8 cellular contexts compared by ENCODE assay signal in genomic region chr12:20220339-20220738, GRCh38.
DNase-seq lines count a peak whose midpoint lies in the region; ATAC-seq and TF ChIP-seq lines count a peak whose summit lies in the region.

No MANE protein-coding gene starts in this region.

- no peak overlapping the region for H3K4me3 Mint-ChIP-seq in glutamatergic neuron (ENCODE audit: unreplicated experiment)

- DNase-seq in ELF-1 (ENCODE audit: low read depth, low spot score) = peak; percentile 40
- peak; percentile 25 for DNase-seq in MM.1S
- DNase-seq in T47D (ENCODE audit: low read depth in 1 of 2, low spot score in 1 of 2) = peak; percentile 3 to 57
- peak; percentile 86 for DNase-seq in mesendoderm
- no peak for DNase-seq in glutamatergic neuron
- DNase-seq in neuronal stem cell (ENCODE audit: low spot score) = no peak

- H3K4me1 ChIP-seq in MM.1S (ENCODE audit: low read length) (no peaks in the 10 kb centered on the region), mesendoderm (ENCODE audit: control insufficient read depth, low read depth, low read length) (no peaks in the 10 kb centered on the region), neuronal stem cell (ENCODE audit: control insufficient read depth in 2 of 2, insufficient read depth in 1 of 2, low read depth in 1 of 2, low read length in 2 of 2) (no peaks in the 10 kb centered on the region)

- no peaks in the 10 kb centered on the region for H3K79me2 ChIP-seq in MM.1S (ENCODE audit: low read length)
- H3K79me2 ChIP-seq in mesendoderm (ENCODE audit: control insufficient read depth, insufficient read depth, low read length) = no peaks in the 10 kb centered on the region

- H3K79me1 ChIP-seq in mesendoderm (ENCODE audit: low read length) (no peaks in the 10 kb centered on the region), neuronal stem cell (ENCODE audit: low read depth, low read length) (no peaks in the 10 kb centered on the region)

- H4K20me1 ChIP-seq in MM.1S (ENCODE audit: insufficient read depth, low read length) = no peaks in the 10 kb centered on the region

- H2BK15ac ChIP-seq in mesendoderm (replicated peaks; ENCODE audit: low read depth) = no peak overlapping the region
- no peak overlapping the region for H2BK15ac ChIP-seq in neuronal stem cell (ENCODE audit: low read length)

- H3F3A ChIP-seq in MM.1S (ENCODE audit: insufficient read depth, low read length) = no peaks in the 10 kb centered on the region

- H2AK5ac ChIP-seq in mesendoderm (ENCODE audit: low read length) = no peak overlapping the region
- no peak overlapping the region for H2AK5ac ChIP-seq in neuronal stem cell (ENCODE audit: low read depth, low read length)

- no peaks in the 10 kb centered on the region for H3K27me3 Mint-ChIP-seq in glutamatergic neuron (ENCODE audit: unreplicated experiment)

- H2AFZ ChIP-seq in MM.1S (ENCODE audit: low read length) (no peak overlapping the region), neuronal stem cell (ENCODE audit: low read length) (no peak overlapping the region)

- H3K4me2 ChIP-seq in MM.1S (ENCODE audit: low read depth, low read length) = no peak overlapping the region
- H3K4me2 ChIP-seq in mesendoderm (ENCODE audit: low read length) = no peak overlapping the region
- H3K4me2 ChIP-seq in neuronal stem cell (ENCODE audit: insufficient read depth, low read length, poor library complexity, severe bottlenecking) = no peak overlapping the region

- no peak overlapping the region for H4K91ac ChIP-seq in neuronal stem cell (ENCODE audit: low read depth, low read length, poor library complexity)

- no peaks in the 10 kb centered on the region for H3K9me2 ChIP-seq in MM.1S (replicated peaks; ENCODE audit: insufficient read depth, low read length)

- H3K9me3 ChIP-seq in MM.1S (replicated peaks; ENCODE audit: insufficient read depth, low read length) = no peaks in the 10 kb centered on the region
- peaks cover 2 to 10% of the 10 kb centered on the region in 2 donors for H3K9me3 ChIP-seq in neuronal stem cell (replicated peaks in 1 of 2; ENCODE audit: control insufficient read depth in 2 of 2, insufficient read depth in 1 of 2, low read depth in 1 of 2, low read length in 2 of 2)

- no peak overlapping the region for H3K23ac ChIP-seq in mesendoderm (ENCODE audit: low read length)
- H3K23ac ChIP-seq in neuronal stem cell (ENCODE audit: low read depth, low read length, poor library complexity) = no peak overlapping the region

- no peak overlapping the region for H3K4me3 ChIP-seq in MM.1S (ENCODE audit: low read length)
- H3K4me3 ChIP-seq in mesendoderm (ENCODE audit: low read length) = no peak overlapping the region
- no peak overlapping the region for H3K4me3 ChIP-seq in neuronal stem cell (ENCODE audit: low read length in 2 of 2)

- no peak overlapping the region for H4K8ac ChIP-seq in mesendoderm (ENCODE audit: low read depth, low read length)
- H4K8ac ChIP-seq in neuronal stem cell (ENCODE audit: low read depth, low read length) = no peak overlapping the region

- no peak overlapping the region for H3K4ac ChIP-seq in mesendoderm (ENCODE audit: low read depth, low read length)
- H3K4ac ChIP-seq in neuronal stem cell (ENCODE audit: low read length) = no peak overlapping the region

- no peak overlapping the region for H3K27ac Mint-ChIP-seq in glutamatergic neuron (ENCODE audit: unreplicated experiment)

- H3K18ac ChIP-seq in mesendoderm (ENCODE audit: low read length) (no peak overlapping the region), neuronal stem cell (ENCODE audit: low read length) (no peak overlapping the region)

- H3K14ac ChIP-seq in neuronal stem cell (ENCODE audit: low read length) = no peak overlapping the region

- in situ Hi-C loops in T47D (cut with HindIII; ENCODE audit: low pct_unique_long_range_greater_than_20kb, low sequenced_read_pairs) = no loop called here

- TF ChIP-seq CTCF in MM.1S (IDR thresholded peaks at IDR 0.05; ENCODE audit: low read length) (peak; percentile 38), glutamatergic neuron (IDR thresholded peaks at IDR 0.05; ENCODE audit: partially characterized antibody, unreplicated experiment) (no peak)

- no peak overlapping the region for H2BK5ac ChIP-seq in mesendoderm (ENCODE audit: low read length)
- no peak overlapping the region for H2BK5ac ChIP-seq in neuronal stem cell (ENCODE audit: low read length)

- H3K27ac ChIP-seq in MM.1S (ENCODE audit: low read length) (no peak overlapping the region), mesendoderm (ENCODE audit: low read depth, low read length) (no peak overlapping the region), neuronal stem cell (replicated peaks; ENCODE audit: low read length) (no peak overlapping the region)

- H2BK12ac ChIP-seq in neuronal stem cell (ENCODE audit: low read length) = no peak overlapping the region

- H3K36me3 Mint-ChIP-seq in glutamatergic neuron (ENCODE audit: unreplicated experiment) = no peaks in the 10 kb centered on the region

- H3K56ac ChIP-seq in mesendoderm (ENCODE audit: low read length) = no peak overlapping the region

- no peaks in the 10 kb centered on the region for H3K4me1 Mint-ChIP-seq in glutamatergic neuron (ENCODE audit: low read depth, unreplicated experiment)

- H2BK120ac ChIP-seq in mesendoderm (ENCODE audit: low read depth, low read length) (no peak overlapping the region), neuronal stem cell (ENCODE audit: low read depth, low read length) (no peak overlapping the region)

- H3K9me3 Mint-ChIP-seq in glutamatergic neuron (ENCODE audit: unreplicated experiment) = no peaks in the 10 kb centered on the region

- WGBS in mesendoderm (ENCODE audit: extremely low coverage, insufficient coverage, low lambda C conversion rate) = no CpG with 5 or more reads among the region's 1 CpG
- no CpG with 5 or more reads among the region's 1 CpG for WGBS in neuronal stem cell (ENCODE audit: extremely low coverage in 2 of 2, insufficient read length in 2 of 2, insufficient replicate concordance in 1 of 2), 2 donors

- no peak overlapping the region for H3K9ac ChIP-seq in MM.1S (ENCODE audit: low read length)
- no peak overlapping the region for H3K9ac ChIP-seq in mesendoderm (ENCODE audit: low read length)
- H3K9ac ChIP-seq in neuronal stem cell (ENCODE audit: low read depth, low read length, poor library complexity) = no peak overlapping the region

- H3K36me3 ChIP-seq in MM.1S (replicated peaks; ENCODE audit: insufficient read depth, low read length) = no peaks in the 10 kb centered on the region
- H3K36me3 ChIP-seq in mesendoderm (ENCODE audit: control insufficient read depth, insufficient read depth, low read length) = no peaks in the 10 kb centered on the region
- H3K36me3 ChIP-seq in neuronal stem cell (replicated peaks in 1 of 2; ENCODE audit: control insufficient read depth in 2 of 2, insufficient read depth in 2 of 2, low read length in 2 of 2) = no peaks in the 10 kb centered on the region

- ATAC-seq in GM21723 (IDR thresholded peaks at IDR 0.05; ENCODE audit: unreplicated experiment) (no peak), HG02981 (IDR thresholded peaks at IDR 0.05; ENCODE audit: unreplicated experiment) (no peak)

- H4K5ac ChIP-seq in mesendoderm (ENCODE audit: low read length) = no peak overlapping the region

- H3K27me3 ChIP-seq in MM.1S (replicated peaks; ENCODE audit: insufficient read depth, low read length) = no peaks in the 10 kb centered on the region
- no peaks in the 10 kb centered on the region for H3K27me3 ChIP-seq in mesendoderm (ENCODE audit: insufficient read depth, low read length, poor library complexity)
- H3K27me3 ChIP-seq in neuronal stem cell (ENCODE audit: control insufficient read depth in 3 of 3, insufficient read depth in 3 of 3, low read depth in 1 of 3, low read length in 3 of 3) = no peaks in the 10 kb centered on the region

Comparison
In these comparisons a context has a peak if more than half of its experiments do, and no peak if none do; other contexts are left out.
1. DNase-seq: peak in ELF-1 (single experiment), MM.1S (single experiment), T47D (2 of 2) and mesendoderm (single experiment); none in glutamatergic neuron (single experiment) and neuronal stem cell (single experiment).